In the genomic region with DNA sequence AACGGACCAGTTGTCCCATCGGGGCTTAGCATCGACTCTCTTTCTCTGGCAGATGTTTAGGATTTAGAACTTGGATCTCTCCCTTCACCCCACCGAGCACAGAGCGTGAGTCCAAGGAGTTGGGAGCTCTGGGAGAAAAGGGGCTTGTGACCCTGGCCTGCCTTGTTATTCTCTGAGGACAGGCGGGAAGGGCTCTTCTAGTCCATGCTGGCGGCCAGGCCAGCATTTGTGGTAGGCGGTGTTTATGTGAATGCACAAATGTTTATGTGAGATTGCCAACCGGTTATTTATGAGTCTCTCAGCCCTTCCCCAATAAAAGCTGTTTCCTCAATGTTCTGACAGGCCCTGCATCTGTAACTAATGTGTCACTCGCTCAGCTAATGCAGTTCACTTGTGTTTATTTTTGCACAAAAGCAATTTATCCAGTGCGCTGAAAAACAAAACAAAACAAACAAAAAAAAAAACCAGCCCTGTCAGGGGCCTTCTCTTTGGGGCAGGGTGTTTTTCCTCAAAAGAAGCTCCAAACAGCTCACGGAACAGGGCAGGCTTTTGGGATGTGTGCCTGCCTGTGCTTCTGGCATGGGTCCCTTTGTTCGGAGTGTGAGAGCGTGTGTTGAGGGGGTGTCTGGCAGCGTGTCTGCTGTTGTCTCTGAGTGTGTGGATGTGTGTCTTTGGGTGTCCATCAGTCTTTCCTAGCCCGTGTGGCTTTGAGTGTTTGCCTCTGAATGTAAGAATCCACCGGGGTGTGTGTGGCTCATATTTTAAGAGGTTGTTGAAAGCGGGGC, we compare ENCODE assay signal across 1 cellular context.
TF ChIP-seq lines count a peak whose summit lies in the region.

No MANE protein-coding gene starts in this region.

TF ChIP-seq in HEK293, 187 proteins besides CTCF, POLR2A, EP300 and RAD21 (continued from another document):
- TF ChIP-seq, protein P1, sequence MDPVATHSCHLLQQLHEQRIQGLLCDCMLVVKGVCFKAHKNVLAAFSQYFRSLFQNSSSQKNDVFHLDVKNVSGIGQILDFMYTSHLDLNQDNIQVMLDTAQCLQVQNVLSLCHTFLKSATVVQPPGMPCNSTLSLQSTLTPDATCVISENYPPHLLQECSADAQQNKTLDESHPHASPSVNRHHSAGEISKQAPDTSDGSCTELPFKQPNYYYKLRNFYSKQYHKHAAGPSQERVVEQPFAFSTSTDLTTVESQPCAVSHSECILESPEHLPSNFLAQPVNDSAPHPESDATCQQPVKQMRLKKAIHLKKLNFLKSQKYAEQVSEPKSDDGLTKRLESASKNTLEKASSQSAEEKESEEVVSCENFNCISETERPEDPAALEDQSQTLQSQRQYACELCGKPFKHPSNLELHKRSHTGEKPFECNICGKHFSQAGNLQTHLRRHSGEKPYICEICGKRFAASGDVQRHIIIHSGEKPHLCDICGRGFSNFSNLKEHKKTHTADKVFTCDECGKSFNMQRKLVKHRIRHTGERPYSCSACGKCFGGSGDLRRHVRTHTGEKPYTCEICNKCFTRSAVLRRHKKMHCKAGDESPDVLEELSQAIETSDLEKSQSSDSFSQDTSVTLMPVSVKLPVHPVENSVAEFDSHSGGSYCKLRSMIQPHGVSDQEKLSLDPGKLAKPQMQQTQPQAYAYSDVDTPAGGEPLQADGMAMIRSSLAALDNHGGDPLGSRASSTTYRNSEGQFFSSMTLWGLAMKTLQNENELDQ (tag by site-specific recombination; IDR thresholded peaks at IDR 0.05; ENCODE audit: low read depth) = no peak
- no peak for TF ChIP-seq GFI1B (tag by site-specific recombination; IDR thresholded peaks at IDR 0.05)
- peak; percentile 20; the same call in 1 of the 2 replicates for TF ChIP-seq ZBTB20 (tag by site-specific recombination; IDR thresholded peaks at IDR 0.05)
TF ChIP-seq in HEK293: peak in this region for 2.
